ENCODE assay signal across 17 cellular contexts in genomic region chr6:169938731-169939130, GRCh38.
DNase-seq lines count a peak whose midpoint lies in the region; ATAC-seq lines count a peak whose summit lies in the region.
"Had no signal": no experiment of that assay in that cellular context is flagged by ENCODE, and none has a peak within 500 bp of the region (broad histone marks: within the 10 kb centered on the region; RNA-seq: fewer than 3 reads in every experiment).

No MANE protein-coding gene starts in this region.

- H3K4me2 ChIP-seq in neuronal stem cell (ENCODE audit: insufficient read depth, low read length, poor library complexity, severe bottlenecking): no peak overlapping the region
- H3K4me2 ChIP-seq: BLaER1, GM23338 had no signal

- DNase-seq in activated CD8-positive, alpha-beta memory T cell treated with anti-CD3 and anti-CD28 coated beads for 24 hours: peak; percentile 37
- no peak for DNase-seq in activated CD8-positive, alpha-beta memory T cell treated with anti-CD3 and anti-CD28 coated beads, Interleukin-2, amount 50 U/mL, for 48 hours
- DNase-seq in left kidney (ENCODE audit: low read depth, low spot score) (peak; percentile 5), neuronal stem cell (ENCODE audit: low spot score) (no peak), GM19240 (ENCODE audit: insufficient read length, low spot score) (no peak)
- DNase-seq: Caco-2; CD4-positive, CD25-positive, alpha-beta regulatory T cell; CD8-positive, alpha-beta T cell; DMS153; DND-41; H9 had no signal

- ATAC-seq in HG03139 (IDR thresholded peaks at IDR 0.05; ENCODE audit: unreplicated experiment): no peak
- ATAC-seq: CD8-positive, alpha-beta T cell; HCT116 had no signal

- no CpG with 5 or more reads among the region's 15 CpGs for WGBS in neuronal stem cell (ENCODE audit: extremely low coverage in 2 of 2, insufficient read length in 2 of 2, insufficient replicate concordance in 1 of 2), 2 donors

- H3K9me3 ChIP-seq in neuronal stem cell (replicated peaks in 1 of 2; ENCODE audit: control insufficient read depth in 2 of 2, insufficient read depth in 1 of 2, low read depth in 1 of 2, low read length in 2 of 2): peaks cover 0 to 3% of the 10 kb centered on the region in 2 donors
- H3K9me3 ChIP-seq: Caco-2 had no signal

- no peaks in the 10 kb centered on the region for H3K79me1 ChIP-seq in neuronal stem cell (ENCODE audit: low read depth, low read length)

- H4K8ac ChIP-seq in neuronal stem cell (ENCODE audit: low read depth, low read length): no peak overlapping the region

- H2BK5ac ChIP-seq in neuronal stem cell (ENCODE audit: low read length): no peak overlapping the region

- H3K36me3 ChIP-seq in neuronal stem cell (replicated peaks in 1 of 2; ENCODE audit: control insufficient read depth in 2 of 2, insufficient read depth in 2 of 2, low read length in 2 of 2): no peaks in the 10 kb centered on the region
- H3K36me3 ChIP-seq: BLaER1 had no signal

- H2BK12ac ChIP-seq in neuronal stem cell (ENCODE audit: low read length): no peak overlapping the region

- H2AFZ ChIP-seq in neuronal stem cell (ENCODE audit: low read length): no peak overlapping the region
- H2AFZ ChIP-seq: GM23338 had no signal

- H2BK120ac ChIP-seq in neuronal stem cell (ENCODE audit: low read depth, low read length): peak overlapping the region; percentile 57

- no peak overlapping the region for H3K4me3 ChIP-seq in neuronal stem cell (ENCODE audit: low read length in 2 of 2)
- H3K4me3 ChIP-seq: BLaER1, GM23338 had no signal

- no peak overlapping the region for H3K9ac ChIP-seq in neuronal stem cell (ENCODE audit: low read depth, low read length, poor library complexity)
- H3K9ac ChIP-seq: BLaER1 had no signal

- H3K4me1 ChIP-seq in neuronal stem cell (ENCODE audit: control insufficient read depth in 2 of 2, insufficient read depth in 1 of 2, low read depth in 1 of 2, low read length in 2 of 2): peaks cover 11 to 22% of the 10 kb centered on the region in 2 donors

- peaks cover 0 to 42% (median 1%) of the 10 kb centered on the region in 3 experiments for H3K27me3 ChIP-seq in neuronal stem cell (ENCODE audit: control insufficient read depth in 3 of 3, insufficient read depth in 3 of 3, low read depth in 1 of 3, low read length in 3 of 3)
- H3K27me3 ChIP-seq: BLaER1 had no signal

- no peak overlapping the region for H3K14ac ChIP-seq in neuronal stem cell (ENCODE audit: low read length)

- peak overlapping the region; percentile 50 for H3K23ac ChIP-seq in neuronal stem cell (ENCODE audit: low read depth, low read length, poor library complexity)

- no peak overlapping the region for H3K4ac ChIP-seq in neuronal stem cell (ENCODE audit: low read length)

- peak overlapping the region; percentile 70 for H3K18ac ChIP-seq in neuronal stem cell (ENCODE audit: low read length)

- peak overlapping the region; percentile 3 for H4K91ac ChIP-seq in neuronal stem cell (ENCODE audit: low read depth, low read length, poor library complexity)

- H3K27ac ChIP-seq in neuronal stem cell (replicated peaks; ENCODE audit: low read length): no peak overlapping the region
- H3K27ac ChIP-seq: 22Rv1, BLaER1, C4-2B had no signal

- H2BK15ac ChIP-seq in neuronal stem cell (ENCODE audit: low read length): peak overlapping the region; percentile 52

- H2AK5ac ChIP-seq in neuronal stem cell (ENCODE audit: low read depth, low read length): peak overlapping the region; percentile 97

Comparison
In these comparisons a context has a peak if more than half of its experiments do, and no peak if none do; other contexts are left out.
1. DNase-seq: peak in activated CD8-positive, alpha-beta memory T cell treated with anti-CD3 and anti-CD28 coated beads for 24 hours (single experiment) and left kidney (single experiment); none in activated CD8-positive, alpha-beta memory T cell treated with anti-CD3 and anti-CD28 coated beads, Interleukin-2, amount 50 U/mL, for 48 hours (single experiment), neuronal stem cell (single experiment) and GM19240 (single experiment).